In the genomic region with DNA sequence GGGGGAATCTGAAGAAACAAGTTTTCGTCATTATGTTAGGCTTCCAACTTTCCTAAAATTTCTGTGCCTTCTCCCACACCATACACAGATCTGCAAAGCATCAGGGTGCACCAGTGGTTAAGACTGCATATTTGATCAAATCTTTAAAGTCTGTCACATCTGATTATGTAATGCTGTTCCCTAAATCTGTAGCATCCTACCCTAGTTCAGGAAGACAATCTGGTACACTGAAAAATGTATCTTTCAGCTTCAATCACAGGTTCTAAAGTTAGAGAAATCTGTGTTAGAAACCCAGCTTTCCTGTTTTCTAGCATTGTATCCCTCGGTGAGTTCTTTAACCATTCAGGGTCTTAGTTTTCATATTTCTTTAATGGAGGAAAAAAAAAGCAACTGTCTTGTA, we compare ENCODE assay signal across 18 cellular contexts. TPM values are rescaled to one million over a fixed set of nuclear protein-coding genes. Genes with fewer than 3 reads are reported as not detected.
DNase-seq lines count a peak whose midpoint lies in the region; ATAC-seq and TF ChIP-seq lines count a peak whose summit lies in the region.
"Had no signal": no experiment of that assay in that cellular context is flagged by ENCODE, and none has a peak within 500 bp of the region (broad histone marks: within the 10 kb centered on the region; RNA-seq: fewer than 3 reads in every experiment).

No MANE protein-coding gene starts in this region.

- H3K9me3 Mint-ChIP-seq in glutamatergic neuron (ENCODE audit: unreplicated experiment) = peaks cover 7% of the 10 kb centered on the region
- no peaks in the 10 kb centered on the region for H3K9me3 Mint-ChIP-seq in type B pancreatic cell
- H3K9me3 Mint-ChIP-seq in activated naive CD8-positive, alpha-beta T cell treated with anti-CD3 and anti-CD28 coated beads for 36 hours = no peaks in the 10 kb centered on the region

- H3K4me1 Mint-ChIP-seq in glutamatergic neuron (ENCODE audit: low read depth, unreplicated experiment) (peaks cover 12% of the 10 kb centered on the region), type B pancreatic cell (ENCODE audit: unreplicated experiment) (peaks cover 45% of the 10 kb centered on the region)
- peaks cover 42% of the 10 kb centered on the region for H3K4me1 Mint-ChIP-seq in activated naive CD8-positive, alpha-beta T cell treated with anti-CD3 and anti-CD28 coated beads for 36 hours

- H2AFZ ChIP-seq in DND-41 (ENCODE audit: low read depth, low read length) (no peak overlapping the region), osteoblast (ENCODE audit: low read length) (no peak overlapping the region)

- H3K4me2 ChIP-seq in DND-41 (ENCODE audit: insufficient read depth, low read length) (peak overlapping the region; percentile 75), osteoblast (ENCODE audit: insufficient read depth, low read length) (no peak overlapping the region)
- H3K4me2 ChIP-seq: SK-N-SH had no signal

- peaks cover 20% of the 10 kb centered on the region for H3K36me3 ChIP-seq in DND-41 (ENCODE audit: insufficient read depth, low read length)
- H3K36me3 ChIP-seq in osteoblast (ENCODE audit: insufficient read depth, low read length) = no peaks in the 10 kb centered on the region

- H3K4me3 ChIP-seq in DND-41 (ENCODE audit: low read depth in 1 of 2, low read length in 2 of 2) (peak overlapping the region in 1 of 2 experiments; percentile 69; a peak in 2 of 4 replicates), osteoblast (ENCODE audit: insufficient read depth, low read length) (no peak overlapping the region)

- no peaks in the 10 kb centered on the region for H3K27me3 ChIP-seq in DND-41 (ENCODE audit: insufficient read depth, low read length, poor library complexity)
- H3K27me3 ChIP-seq in osteoblast (ENCODE audit: insufficient read depth, low read length) = no peaks in the 10 kb centered on the region

- H3K4me3 Mint-ChIP-seq in glutamatergic neuron (ENCODE audit: unreplicated experiment) (peak overlapping the region; percentile 25), type B pancreatic cell (no peak overlapping the region)
- no peak overlapping the region for H3K4me3 Mint-ChIP-seq in activated naive CD8-positive, alpha-beta T cell treated with anti-CD3 and anti-CD28 coated beads for 36 hours
- H3K4me3 Mint-ChIP-seq: CD14-positive monocyte had no signal

- no peak for ATAC-seq in DND-41 (ENCODE audit: insufficient read depth, low read depth)

- H3K9me3 ChIP-seq in DND-41 (ENCODE audit: insufficient read depth, low read length, severe bottlenecking) (no peaks in the 10 kb centered on the region), osteoblast (ENCODE audit: low read depth, low read length) (no peaks in the 10 kb centered on the region)
- H3K9me3 ChIP-seq: SK-N-SH had no signal

- H3K27ac ChIP-seq in DND-41 (ENCODE audit: low read length) (peak overlapping the region; percentile 82), osteoblast (ENCODE audit: low read depth, low read length) (no peak overlapping the region)
- H3K27ac ChIP-seq: HL-60 had no signal

- no peak for TF ChIP-seq CTCF in DND-41 (IDR thresholded peaks at IDR 0.05; ENCODE audit: borderline replicate concordance, extremely low read depth, low read length, poor library complexity, severe bottlenecking)
- no peak for TF ChIP-seq CTCF in glutamatergic neuron (IDR thresholded peaks at IDR 0.05; ENCODE audit: partially characterized antibody, unreplicated experiment)
- no peak for TF ChIP-seq CTCF in type B pancreatic cell (conservative IDR thresholded peaks at IDR 0.05)
- no peak for TF ChIP-seq CTCF in osteoblast (IDR thresholded peaks at IDR 0.05; ENCODE audit: extremely low read depth, low read depth, low read length)

- no peak for DNase-seq in DND-41
- peak; percentile 11 for DNase-seq in NCI-H69 (lab: John Stamatoyannopoulos, UW)
- DNase-seq in glutamatergic neuron = no peak
- DNase-seq in type B pancreatic cell (ENCODE audit: extremely low spot score, unreplicated experiment) = no peak
- DNase-seq in activated naive CD8-positive, alpha-beta T cell treated with anti-CD3 and anti-CD28 coated beads for 36 hours = no peak
- no peak for DNase-seq in osteoblast (ENCODE audit: insufficient read length, low spot score, missing footprints)
- no peak for DNase-seq in NCI-H2227 (lab: John Stamatoyannopoulos, UW; ENCODE audit: unreplicated experiment)
- DNase-seq: COR-L47, GF-D8, NCI-H1105 treated with DMSO at 0.1 percent for 48 hours, NCI-H1694, NCI-H2081 treated with DMSO at 0.1 percent for 48 hours, NCI-H774, SHP77 treated with DMSO at 0.1 percent for 48 hours, SK-N-SH, T-helper 1 cell had no signal

- H3K79me2 ChIP-seq in DND-41 (ENCODE audit: insufficient read depth, low read length) = peaks cover 89% of the 10 kb centered on the region
- peaks cover 36% of the 10 kb centered on the region for H3K79me2 ChIP-seq in osteoblast (ENCODE audit: insufficient read depth, low read length)

- H3K27ac Mint-ChIP-seq in glutamatergic neuron (ENCODE audit: unreplicated experiment) (no peak overlapping the region), type B pancreatic cell (peak overlapping the region; percentile 31)
- no peak overlapping the region for H3K27ac Mint-ChIP-seq in activated naive CD8-positive, alpha-beta T cell treated with anti-CD3 and anti-CD28 coated beads for 36 hours
- H3K27ac Mint-ChIP-seq: CD14-positive monocyte had no signal

- peaks cover 55% of the 10 kb centered on the region for H4K20me1 ChIP-seq in DND-41 (ENCODE audit: insufficient read depth, low read length)
- peaks cover 6% of the 10 kb centered on the region for H4K20me1 ChIP-seq in osteoblast (ENCODE audit: insufficient read depth, low read length)

- H3K4me1 ChIP-seq in DND-41 (ENCODE audit: insufficient read depth, low read length) = peaks cover 64% of the 10 kb centered on the region
- peaks cover 11% of the 10 kb centered on the region for H3K4me1 ChIP-seq in osteoblast (ENCODE audit: insufficient read depth, low read length)

- H3K36me3 Mint-ChIP-seq in glutamatergic neuron (ENCODE audit: unreplicated experiment) = no peaks in the 10 kb centered on the region
- peaks cover 9% of the 10 kb centered on the region for H3K36me3 Mint-ChIP-seq in type B pancreatic cell
- no peaks in the 10 kb centered on the region for H3K36me3 Mint-ChIP-seq in activated naive CD8-positive, alpha-beta T cell treated with anti-CD3 and anti-CD28 coated beads for 36 hours
- H3K36me3 Mint-ChIP-seq: CD14-positive monocyte had no signal

- peak overlapping the region; percentile 74; the same call in 1 of the 2 replicates for H3K9ac ChIP-seq in DND-41 (ENCODE audit: low read depth, low read length)
- H3K9ac ChIP-seq: SK-N-SH had no signal

- H3K27me3 Mint-ChIP-seq in glutamatergic neuron (ENCODE audit: unreplicated experiment) = peaks cover 2% of the 10 kb centered on the region
- H3K27me3 Mint-ChIP-seq in type B pancreatic cell = no peaks in the 10 kb centered on the region
- H3K27me3 Mint-ChIP-seq in activated naive CD8-positive, alpha-beta T cell treated with anti-CD3 and anti-CD28 coated beads for 36 hours = peaks cover 5% of the 10 kb centered on the region

RNA-seq across cellular contexts. Expression of gene SSBP2, which starts 3.9 kb away (rescaled TPM):
- 146 TPM for total RNA-seq in glutamatergic neuron (ENCODE audit: unreplicated experiment)
- 85.2 and 102 TPM in 2 replicates for total RNA-seq in type B pancreatic cell (ENCODE audit: low replicate concordance)
- total RNA-seq in activated naive CD8-positive, alpha-beta T cell treated with anti-CD3 and anti-CD28 coated beads for 36 hours = 1 to 10 TPM; 8.3 to 8.9 TPM
- total RNA-seq in osteoblast = 18.1 and 23.6 TPM in 2 replicates
